18 cellular contexts compared by ENCODE assay signal in genomic region chr19:49832556-49832955, GRCh38. TPM values are rescaled to one million over a fixed set of nuclear protein-coding genes. Genes with fewer than 3 reads are reported as not detected.
DNase-seq lines count a peak whose midpoint lies in the region; ATAC-seq and TF ChIP-seq lines count a peak whose summit lies in the region.
"Had no signal": no experiment of that assay in that cellular context is flagged by ENCODE, and none has a peak within 500 bp of the region (broad histone marks: within the 10 kb centered on the region; RNA-seq: fewer than 3 reads in every experiment).

No MANE protein-coding gene starts in this region.

- H3K4me3 ChIP-seq in BLaER1 (no peak overlapping the region), HCT116 (replicated peaks in 1 of 2; ENCODE audit: low read depth in 1 of 2, low read length in 2 of 2) (no peak overlapping the region), neuronal stem cell (ENCODE audit: low read length in 2 of 2) (no peak overlapping the region)
- H3K4me3 ChIP-seq: K562, right atrium auricular region had no signal

- DNase-seq in HCT116 (ENCODE audit: low read depth, low spot score) (no peak), NOMO-1 treated with DMSO at 0.1 percent for 48 hours (lab: John Stamatoyannopoulos, UW; ENCODE audit: unreplicated experiment) (peak; percentile 38), iris pigment epithelial cell (ENCODE audit: low read depth) (peak; percentile 26), HuH-7.5 (ENCODE audit: low spot score) (no peak), NCI-H774 (lab: John Stamatoyannopoulos, UW) (no peak), neuronal stem cell (ENCODE audit: low spot score) (no peak)
- no peak for DNase-seq in stimulated activated naive B cell treated with anti-CD40 and anti-IgM and Interleukin-4, amounts not matched to agents 10 μg/mL and 1 μg/mL and 100 μg/mL, for 72 hours
- DNase-seq: activated CD4-positive, alpha-beta T cell treated with anti-CD3 and anti-CD28 coated beads for 48 hours; DMS79 treated with DMSO at 0.1 percent for 48 hours; erythroblast; NCI-H1417 treated with DMSO at 0.1 percent for 48 hours; NCI-H2171; SW 1271 had no signal

- H2BK12ac ChIP-seq in neuronal stem cell (ENCODE audit: low read length), result no peak overlapping the region

- H2BK5ac ChIP-seq in neuronal stem cell (ENCODE audit: low read length), result no peak overlapping the region

- H2BK120ac ChIP-seq in neuronal stem cell (ENCODE audit: low read depth, low read length), result no peak overlapping the region

- H3K9me3 Mint-ChIP-seq in stimulated activated naive B cell treated with anti-CD40 and anti-IgM and Interleukin-4, amounts not matched to agents 10 μg/mL and 1 μg/mL and 100 μg/mL, for 72 hours, result no peaks in the 10 kb centered on the region
- H3K9me3 Mint-ChIP-seq: brain had no signal

- no peaks in the 10 kb centered on the region for H3K9me2 ChIP-seq in HCT116 (ENCODE audit: insufficient read depth)

- no peak overlapping the region for H2BK15ac ChIP-seq in neuronal stem cell (ENCODE audit: low read length)

- H2AFZ ChIP-seq in HCT116 (ENCODE audit: low read depth, low read length, poor library complexity, severe bottlenecking), result no peak overlapping the region
- no peak overlapping the region for H2AFZ ChIP-seq in neuronal stem cell (ENCODE audit: low read length)

- H3K23ac ChIP-seq in neuronal stem cell (ENCODE audit: low read depth, low read length, poor library complexity), result no peak overlapping the region

- H3K9ac ChIP-seq in BLaER1, result no peak overlapping the region
- no peak overlapping the region for H3K9ac ChIP-seq in HCT116 (ENCODE audit: low read length)
- no peak overlapping the region for H3K9ac ChIP-seq in neuronal stem cell (ENCODE audit: low read depth, low read length, poor library complexity)

- H4K8ac ChIP-seq in neuronal stem cell (ENCODE audit: low read depth, low read length), result no peak overlapping the region

- H3K36me3 ChIP-seq in BLaER1 (peaks cover 100% of the 10 kb centered on the region), HCT116 (ENCODE audit: control insufficient read depth in 1 of 2, insufficient read depth in 2 of 2, low read length in 2 of 2) (peaks cover 23 to 34% of the 10 kb centered on the region in 2 experiments; a peak in 3 of 4 replicates), neuronal stem cell (replicated peaks in 1 of 2; ENCODE audit: control insufficient read depth in 2 of 2, insufficient read depth in 2 of 2, low read length in 2 of 2) (peaks cover 57 to 95% of the 10 kb centered on the region in 2 donors)

- CTCF ChIA-PET in HCT116 (lab: Charles Lee), result no interaction called here

- H3K27ac ChIP-seq in BLaER1, result 0 out of 2 replicates have a peak overlapping the region, but pooled peaks have one; percentile 23
- H3K27ac ChIP-seq in HCT116 (ENCODE audit: low read depth, low read length), result no peak overlapping the region
- H3K27ac ChIP-seq in neuronal stem cell (replicated peaks; ENCODE audit: low read length), result no peak overlapping the region
- H3K27ac ChIP-seq: right atrium auricular region had no signal

- H3K27me3 ChIP-seq in BLaER1 (no peaks in the 10 kb centered on the region), HCT116 (ENCODE audit: insufficient read depth, low read length) (no peaks in the 10 kb centered on the region), neuronal stem cell (ENCODE audit: control insufficient read depth in 3 of 3, insufficient read depth in 3 of 3, low read depth in 1 of 3, low read length in 3 of 3) (no peaks in the 10 kb centered on the region)
- H3K27me3 ChIP-seq: right atrium auricular region had no signal

- H2AK5ac ChIP-seq in neuronal stem cell (ENCODE audit: low read depth, low read length), result no peak overlapping the region

- peaks cover 4 to 17% of the 10 kb centered on the region in 2 donors for H3K4me1 Mint-ChIP-seq in stimulated activated naive B cell treated with anti-CD40 and anti-IgM and Interleukin-4, amounts not matched to agents 10 μg/mL and 1 μg/mL and 100 μg/mL, for 72 hours
- H3K4me1 Mint-ChIP-seq: brain had no signal

- peaks cover 3% of the 10 kb centered on the region; the same call in 1 of the 2 replicates for H3K79me2 ChIP-seq in HCT116 (ENCODE audit: insufficient read depth, low read length)

- H3K4me2 ChIP-seq in BLaER1 (peak overlapping the region; percentile 14; the same call in 1 of the 2 replicates), HCT116 (ENCODE audit: low read length) (no peak overlapping the region), neuronal stem cell (ENCODE audit: insufficient read depth, low read length, poor library complexity, severe bottlenecking) (no peak overlapping the region)

- H3K4ac ChIP-seq in neuronal stem cell (ENCODE audit: low read length), result no peak overlapping the region

- H3K4me3 Mint-ChIP-seq in stimulated activated naive B cell treated with anti-CD40 and anti-IgM and Interleukin-4, amounts not matched to agents 10 μg/mL and 1 μg/mL and 100 μg/mL, for 72 hours, result no peak overlapping the region
- H3K4me3 Mint-ChIP-seq: activated naive CD8-positive, alpha-beta T cell; brain had no signal

- H4K20me1 ChIP-seq in BLaER1 (peaks cover 64% of the 10 kb centered on the region), HCT116 (ENCODE audit: insufficient read depth) (no peaks in the 10 kb centered on the region)

- peaks cover 45 to 51% of the 10 kb centered on the region in 2 donors for H3K36me3 Mint-ChIP-seq in stimulated activated naive B cell treated with anti-CD40 and anti-IgM and Interleukin-4, amounts not matched to agents 10 μg/mL and 1 μg/mL and 100 μg/mL, for 72 hours
- H3K36me3 Mint-ChIP-seq: activated naive CD8-positive, alpha-beta T cell had no signal

- RAD21 ChIA-PET in HCT116 (lab: Charles Lee; ENCODE audit: low non-redundant PET in 1 of 2, low total read pairs in 2 of 2, uncharacterized antibody in 2 of 2, unreplicated experiment in 2 of 2), result no interaction called here

- POLR2A ChIA-PET in HCT116 (lab: Charles Lee), result no interaction called here

- H3K79me1 ChIP-seq in neuronal stem cell (ENCODE audit: low read depth, low read length), result peaks cover 11% of the 10 kb centered on the region

- TF ChIP-seq CTCF in HCT116 (IDR thresholded peaks at IDR 0.05 in 2 of 3, conservative IDR thresholded peaks at IDR 0.05 in 1 of 3; ENCODE audit: borderline replicate concordance in 1 of 3, insufficient read depth in 1 of 3, low read depth in 2 of 3, low read length in 2 of 3), result no peak

- no peak overlapping the region for H4K91ac ChIP-seq in neuronal stem cell (ENCODE audit: low read depth, low read length, poor library complexity)

- H3K18ac ChIP-seq in neuronal stem cell (ENCODE audit: low read length), result no peak overlapping the region

- intact Hi-C loops in HCT116 (cut with micrococcal nuclease), result no loop called here

- TSS peak; percentile 38 for BruUV-seq in HCT116 (replicated peaks; lab: Mats Ljungman, UMichigan)

- H3K4me1 ChIP-seq in BLaER1 (peaks cover 35% of the 10 kb centered on the region), HCT116 (ENCODE audit: control insufficient read depth in 1 of 2, insufficient read depth in 2 of 2, low read length in 2 of 2) (no peaks in the 10 kb centered on the region), neuronal stem cell (ENCODE audit: control insufficient read depth in 2 of 2, insufficient read depth in 1 of 2, low read depth in 1 of 2, low read length in 2 of 2) (no peaks in the 10 kb centered on the region)
- H3K4me1 ChIP-seq: right atrium auricular region had no signal

- no peak for ATAC-seq in HCT116
- ATAC-seq in stimulated activated naive B cell treated with anti-CD40 and anti-IgM and Interleukin-4, amounts not matched to agents 10 μg/mL and 1 μg/mL and 100 μg/mL, for 72 hours (replicated peaks), result no peak
- ATAC-seq: K562 had no signal

- no peak for TF ChIP-seq RAD21 in HCT116 (IDR thresholded peaks at IDR 0.05; ENCODE audit: low read depth)

- no CpG with 5 or more reads among the region's 9 CpGs for WGBS in neuronal stem cell (ENCODE audit: extremely low coverage in 2 of 2, insufficient read length in 2 of 2, insufficient replicate concordance in 1 of 2), 2 donors

- H3K9me3 ChIP-seq in BLaER1 (no peaks in the 10 kb centered on the region), HCT116 (ENCODE audit: control insufficient read depth in 1 of 2, insufficient read depth in 1 of 2, low read depth in 1 of 2, low read length in 2 of 2) (no peaks in the 10 kb centered on the region), neuronal stem cell (replicated peaks in 1 of 2; ENCODE audit: control insufficient read depth in 2 of 2, insufficient read depth in 1 of 2, low read depth in 1 of 2, low read length in 2 of 2) (no peaks in the 10 kb centered on the region)
- H3K9me3 ChIP-seq: right atrium auricular region had no signal

- no peak for TF ChIP-seq POLR2A in HCT116 (IDR thresholded peaks at IDR 0.05; ENCODE audit: borderline replicate concordance, extremely low read depth, insufficient read depth, insufficient read length)

- H3K14ac ChIP-seq in neuronal stem cell (ENCODE audit: low read length), result no peak overlapping the region

- no peak overlapping the region for H3K27ac Mint-ChIP-seq in stimulated activated naive B cell treated with anti-CD40 and anti-IgM and Interleukin-4, amounts not matched to agents 10 μg/mL and 1 μg/mL and 100 μg/mL, for 72 hours
- H3K27ac Mint-ChIP-seq: activated naive CD8-positive, alpha-beta T cell had no signal

- H3K27me3 Mint-ChIP-seq in stimulated activated naive B cell treated with anti-CD40 and anti-IgM and Interleukin-4, amounts not matched to agents 10 μg/mL and 1 μg/mL and 100 μg/mL, for 72 hours, result no peaks in the 10 kb centered on the region
- H3K27me3 Mint-ChIP-seq: activated naive CD8-positive, alpha-beta T cell had no signal

TF ChIP-seq in HCT116, 20 proteins besides CTCF, POLR2A, EP300 and RAD21 (continues in another document):
- no peak for TF ChIP-seq SP1 (IDR thresholded peaks at IDR 0.05; ENCODE audit: low read depth)

RNA-seq across cellular contexts. Expression of gene MED25, which starts 14.5 kb away (rescaled TPM):
- 77.7 TPM for total RNA-seq in HCT116 (2021; ENCODE audit: unreplicated experiment)
- 56.6 and 62.7 TPM in 2 replicates for polyA plus RNA-seq in HCT116 (2012)
- 63.1 TPM for polyA plus RNA-seq in neuronal stem cell (2013, experiment 1 of 2)
- 64.7 TPM for polyA plus RNA-seq in neuronal stem cell (2013, experiment 2 of 2)

RNA-seq across cellular contexts. Expression of gene PTOV1, which starts 18.4 kb away (rescaled TPM):
- 236 TPM for total RNA-seq in HCT116 (2021; ENCODE audit: unreplicated experiment)
- polyA plus RNA-seq in HCT116 (2012), result 179 and 183 TPM in 2 replicates
- 316 TPM for polyA plus RNA-seq in neuronal stem cell (2013, experiment 1 of 2)
- 321 TPM for polyA plus RNA-seq in neuronal stem cell (2013, experiment 2 of 2)

RNA-seq across cellular contexts. Expression of gene FUZ, which starts 19.5 kb away (rescaled TPM):
- 1.1 TPM for total RNA-seq in HCT116 (2021; ENCODE audit: unreplicated experiment)
- polyA plus RNA-seq in HCT116 (2012), result 1.0 and 2.3 TPM in 2 replicates
- polyA plus RNA-seq in neuronal stem cell (2013, experiment 1 of 2), result 24.3 TPM
- polyA plus RNA-seq in neuronal stem cell (2013, experiment 2 of 2), result 23.9 TPM

RNA-seq across cellular contexts. Expression of gene PNKP, which starts 34.8 kb away (rescaled TPM):
- 129 TPM for total RNA-seq in HCT116 (2021; ENCODE audit: unreplicated experiment)
- polyA plus RNA-seq in HCT116 (2012), result 53.4 and 61.0 TPM in 2 replicates
- 56.3 TPM for polyA plus RNA-seq in neuronal stem cell (2013, experiment 1 of 2)
- polyA plus RNA-seq in neuronal stem cell (2013, experiment 2 of 2), result 62.9 TPM

RNA-seq across cellular contexts. Expression of gene AKT1S1, which starts 44.6 kb away (rescaled TPM):
- 70.6 TPM for total RNA-seq in HCT116 (2021; ENCODE audit: unreplicated experiment)
- polyA plus RNA-seq in HCT116 (2012), result 49.3 and 54.5 TPM in 2 replicates
- polyA plus RNA-seq in neuronal stem cell (2013, experiment 1 of 2), result 45.3 TPM
- 42.9 TPM for polyA plus RNA-seq in neuronal stem cell (2013, experiment 2 of 2)

Comparison
In these comparisons a context has a peak if more than half of its experiments do, and no peak if none do; other contexts are left out.
1. DNase-seq: peak in NOMO-1 treated with DMSO at 0.1 percent for 48 hours (single experiment) and iris pigment epithelial cell (single experiment); none in HCT116 (single experiment), HuH-7.5 (single experiment), NCI-H774 (single experiment), stimulated activated naive B cell treated with anti-CD40 and anti-IgM and Interleukin-4, amounts not matched to agents 10 μg/mL and 1 μg/mL and 100 μg/mL, for 72 hours (single experiment) and neuronal stem cell (single experiment).